19 cellular contexts compared by ENCODE assay signal in genomic region chr2:73993376-73993775, GRCh38. TPM values are rescaled to one million over a fixed set of nuclear protein-coding genes. Genes with fewer than 3 reads are reported as not detected.
DNase-seq lines count a peak whose midpoint lies in the region; ATAC-seq, FAIRE-seq and TF ChIP-seq lines count a peak whose summit lies in the region.
"Had no signal": no experiment of that assay in that cellular context is flagged by ENCODE, and none has a peak within 500 bp of the region (broad histone marks: within the 10 kb centered on the region; RNA-seq: fewer than 3 reads in every experiment).

No MANE protein-coding gene starts in this region.

- TF ChIP-seq CTCF in HFFc6 (IDR thresholded peaks at IDR 0.05) (no peak), bronchial epithelial cell (IDR thresholded peaks at IDR 0.05; ENCODE audit: insufficient read depth, low read length, severe bottlenecking) (no peak), progenitor cell of endocrine pancreas (IDR thresholded peaks at IDR 0.05; ENCODE audit: unreplicated experiment) (no peak), Peyer's patch (IDR thresholded peaks at IDR 0.05) (no peak)

- H3K27me3 ChIP-seq in bronchial epithelial cell (ENCODE audit: control insufficient read depth, insufficient read depth, low read length), result no peaks in the 10 kb centered on the region
- no peaks in the 10 kb centered on the region for H3K27me3 ChIP-seq in Peyer's patch
- H3K27me3 ChIP-seq: cardiac muscle cell, tibial artery had no signal

- no peaks in the 10 kb centered on the region for H3K9me3 ChIP-seq in Peyer's patch
- H3K9me3 ChIP-seq: mucosa of descending colon, tibial artery had no signal

- peaks cover 16 to 33% of the 10 kb centered on the region in 2 donors for H3K36me3 Mint-ChIP-seq in activated T-cell treated with anti-CD3 and anti-CD28 coated beads, Interleukin-2, amount 50 U/mL, for 72 hours (ENCODE audit: insufficient read depth in 2 of 2)
- H3K36me3 Mint-ChIP-seq in HFFc6 (ENCODE audit: low read depth) (peaks cover 21% of the 10 kb centered on the region), progenitor cell of endocrine pancreas (ENCODE audit: insufficient read depth) (peaks cover 18% of the 10 kb centered on the region)

- no peak overlapping the region for H3K4me3 ChIP-seq in bronchial epithelial cell (ENCODE audit: low read depth, low read length)
- H3K4me3 ChIP-seq in Peyer's patch, result no peak overlapping the region
- H3K4me3 ChIP-seq: cardiac muscle cell, mucosa of descending colon, tibial artery had no signal

- no peak overlapping the region for H3K27ac ChIP-seq in Peyer's patch
- H3K27ac ChIP-seq: cardiac muscle cell, tibial artery had no signal

- H3K27ac Mint-ChIP-seq in activated T-cell treated with anti-CD3 and anti-CD28 coated beads, Interleukin-2, amount 50 U/mL, for 72 hours, result no peak overlapping the region
- H3K27ac Mint-ChIP-seq in HFFc6 (peak overlapping the region; percentile 45), progenitor cell of endocrine pancreas (peak overlapping the region; percentile 8)
- H3K27ac Mint-ChIP-seq: activated B cell treated with CpG ODN at 0.5 μM for 24 hours, endodermal cell had no signal

- H3K4me1 ChIP-seq in Peyer's patch, result peaks cover 0 to 10% (median 1%) of the 10 kb centered on the region in 4 donors

- H3K36me3 ChIP-seq in bronchial epithelial cell (ENCODE audit: control insufficient read depth, insufficient read depth, low read length) (peaks cover 5% of the 10 kb centered on the region), Peyer's patch (no peaks in the 10 kb centered on the region)
- H3K36me3 ChIP-seq: cardiac muscle cell, tibial artery had no signal

- H3K4me3 Mint-ChIP-seq in activated T-cell treated with anti-CD3 and anti-CD28 coated beads, Interleukin-2, amount 50 U/mL, for 72 hours, result peak overlapping the region; percentile 8 to 50
- peak overlapping the region; percentile 24; the same call in 1 of the 2 replicates for H3K4me3 Mint-ChIP-seq in HFFc6
- no peak overlapping the region for H3K4me3 Mint-ChIP-seq in progenitor cell of endocrine pancreas (ENCODE audit: low read depth)
- H3K4me3 Mint-ChIP-seq: activated B cell treated with CpG ODN at 0.5 μM for 24 hours, endodermal cell had no signal

- no peaks in the 10 kb centered on the region for H3K27me3 Mint-ChIP-seq in activated T-cell treated with anti-CD3 and anti-CD28 coated beads, Interleukin-2, amount 50 U/mL, for 72 hours (ENCODE audit: low read depth)
- peaks cover 7% of the 10 kb centered on the region for H3K27me3 Mint-ChIP-seq in HFFc6 (ENCODE audit: insufficient read depth)
- H3K27me3 Mint-ChIP-seq in progenitor cell of endocrine pancreas, result no peaks in the 10 kb centered on the region
- H3K27me3 Mint-ChIP-seq: activated B cell treated with CpG ODN at 0.5 μM for 24 hours had no signal

- peaks cover 75% of the 10 kb centered on the region for H3K4me1 Mint-ChIP-seq in activated T-cell treated with anti-CD3 and anti-CD28 coated beads, Interleukin-2, amount 50 U/mL, for 72 hours (ENCODE audit: low read depth)
- peaks cover 42% of the 10 kb centered on the region for H3K4me1 Mint-ChIP-seq in HFFc6 (ENCODE audit: low read depth)
- H3K4me1 Mint-ChIP-seq in progenitor cell of endocrine pancreas (ENCODE audit: low read depth), result peaks cover 23% of the 10 kb centered on the region

- FAIRE-seq in bronchial epithelial cell (lab: Jason Lieb, UNC), result no peak
- FAIRE-seq: GM12892, islet of Langerhans had no signal

- no peak for ATAC-seq in activated T-cell treated with anti-CD3 and anti-CD28 coated beads, Interleukin-2, amount 50 U/mL, for 72 hours (replicated peaks in 1 of 2)
- ATAC-seq in GM18502 (IDR thresholded peaks at IDR 0.05; ENCODE audit: poor library complexity, unreplicated experiment), result no peak
- ATAC-seq: mucosa of descending colon had no signal

- no peak for TF ChIP-seq POLR2A in Peyer's patch (IDR thresholded peaks at IDR 0.05)

- no peak for DNase-seq in activated T-cell treated with anti-CD3 and anti-CD28 coated beads, Interleukin-2, amount 50 U/mL, for 72 hours
- DNase-seq in activated T-cell treated with anti-CD3 and anti-CD28 coated beads, Interleukin-2, amount 50 U/mL, for 1 hour, result no peak
- DNase-seq in HFFc6, result no peak
- DNase-seq in bronchial epithelial cell (ENCODE audit: low read depth), result peak; percentile 75
- no peak for DNase-seq in progenitor cell of endocrine pancreas (ENCODE audit: low spot score, unreplicated experiment)
- DNase-seq in Peyer's patch, result no peak
- DNase-seq in HuH-7 (ENCODE audit: low spot score), result no peak
- DNase-seq: activated B cell treated with CpG ODN at 0.5 μM for 24 hours, DMS79, endodermal cell, KBM-7, mucosa of descending colon, NCI-H1694, NCI-H524 treated with DMSO at 0.1 percent for 48 hours had no signal

- peaks cover 5 to 6% of the 10 kb centered on the region in 2 donors for H3K9me3 Mint-ChIP-seq in activated T-cell treated with anti-CD3 and anti-CD28 coated beads, Interleukin-2, amount 50 U/mL, for 72 hours
- H3K9me3 Mint-ChIP-seq in HFFc6 (no peaks in the 10 kb centered on the region), progenitor cell of endocrine pancreas (ENCODE audit: low read depth) (no peaks in the 10 kb centered on the region)
- H3K9me3 Mint-ChIP-seq: endodermal cell had no signal

RNA-seq across cellular contexts. Expression of gene TET3, which starts 8.7 kb away (rescaled TPM):
- 10 to 100 TPM; 18.6 to 19.7 TPM for total RNA-seq in activated T-cell treated with anti-CD3 and anti-CD28 coated beads, Interleukin-2, amount 50 U/mL, for 72 hours
- 1 to 10 TPM; 3.2 to 3.7 (median 3.4) TPM for total RNA-seq in HFFc6 (2021; fragmentation: NEBNext Ultra II Directional; extraction: Animal tissue kit (Norgen Biotek cat#: 25700))
- total RNA-seq in bronchial epithelial cell, result 5.3 and 9.0 TPM in 2 replicates
- total RNA-seq in progenitor cell of endocrine pancreas, result 38.2 and 40.7 TPM in 2 replicates
- 10 to 100 TPM; 18.2 to 38.7 (median 27.0) TPM for total RNA-seq in Peyer's patch
